8 cellular contexts compared by ENCODE assay signal in genomic region chr5:112551437-112552018, GRCh38.
DNase-seq lines count a peak whose midpoint lies in the region; ATAC-seq and TF ChIP-seq lines count a peak whose summit lies in the region.

No MANE protein-coding gene starts in this region.

- H3K9me3 ChIP-seq in CD8-positive, alpha-beta T cell (ENCODE audit: low read length), result no peaks in the 10 kb centered on the region
- H3K9me3 ChIP-seq in vagina, result no peaks in the 10 kb centered on the region

- CTCF ChIA-PET in CD8-positive, alpha-beta T cell (lab: Charles Lee), result interaction anchor here (0.6 to 16.0 kb wide), 34 partner anchors 9 to 1054 kb away, joined by 3 to 198 read pairs (median 4); no protein-coding TSS in a partner anchor

- H3K4me3 Mint-ChIP-seq in CD8-positive, alpha-beta T cell, result no peak overlapping the region
- H3K4me3 Mint-ChIP-seq in memory B cell, result no peak overlapping the region

- DNase-seq in CD8-positive, alpha-beta T cell, result peak in 3 of 7 experiments; percentile 25 to 32 (median 27)
- peak; percentile 76 for DNase-seq in NAMALWA (ENCODE audit: low spot score)
- DNase-seq in SKM-1 (lab: John Stamatoyannopoulos, UW; ENCODE audit: unreplicated experiment), result peak; percentile 62
- DNase-seq in dermis microvascular lymphatic vessel endothelial cell (ENCODE audit: low read depth in 2 of 2), result peak; percentile 48 to 74
- peak; percentile 18 to 45 for DNase-seq in memory B cell (ENCODE audit: low spot score in 2 of 2)
- no peak for DNase-seq in vagina (ENCODE audit: extremely low spot score in 2 of 2)
- no peak for DNase-seq in islet precursor cell

- no peaks in the 10 kb centered on the region for H3K4me1 Mint-ChIP-seq in CD8-positive, alpha-beta T cell (ENCODE audit: low read depth)
- peaks cover 16% of the 10 kb centered on the region for H3K4me1 Mint-ChIP-seq in memory B cell

- H3K36me3 Mint-ChIP-seq in CD8-positive, alpha-beta T cell, result no peaks in the 10 kb centered on the region
- no peaks in the 10 kb centered on the region for H3K36me3 Mint-ChIP-seq in memory B cell

- H3K27me3 Mint-ChIP-seq in CD8-positive, alpha-beta T cell (ENCODE audit: low read depth), result no peaks in the 10 kb centered on the region
- H3K27me3 Mint-ChIP-seq in memory B cell, result no peaks in the 10 kb centered on the region

- H3K36me3 ChIP-seq in CD8-positive, alpha-beta T cell (ENCODE audit: insufficient read depth, low read length), result no peaks in the 10 kb centered on the region
- no peaks in the 10 kb centered on the region for H3K36me3 ChIP-seq in vagina

- ATAC-seq in CD8-positive, alpha-beta T cell, result peak; percentile 51
- ATAC-seq in GM18508 (IDR thresholded peaks at IDR 0.05; ENCODE audit: insufficient read depth, unreplicated experiment) (peak; percentile 43), memory B cell (ENCODE audit: low read depth) (peak; percentile 77)

- TF ChIP-seq POLR2A in vagina (IDR thresholded peaks at IDR 0.05), result no peak

- H3K27ac Mint-ChIP-seq in CD8-positive, alpha-beta T cell, result no peak overlapping the region
- H3K27ac Mint-ChIP-seq in memory B cell, result no peak overlapping the region

- no peak overlapping the region for H3K4me3 ChIP-seq in CD8-positive, alpha-beta T cell (ENCODE audit: low read depth, low read length)
- no peak overlapping the region for H3K4me3 ChIP-seq in vagina

- peak; percentile 76 for TF ChIP-seq CTCF in CD8-positive, alpha-beta T cell (IDR thresholded peaks at IDR 0.05)
- TF ChIP-seq CTCF in vagina (IDR thresholded peaks at IDR 0.05), result peak; percentile 51 to 82 (median 76)

- H3K4me1 ChIP-seq in CD8-positive, alpha-beta T cell (ENCODE audit: insufficient read depth, low read length), result no peaks in the 10 kb centered on the region
- H3K4me1 ChIP-seq in vagina, result peaks cover 6% of the 10 kb centered on the region

- H3K27me3 ChIP-seq in CD8-positive, alpha-beta T cell (ENCODE audit: insufficient read depth, low read length), result no peaks in the 10 kb centered on the region
- H3K27me3 ChIP-seq in vagina, result no peaks in the 10 kb centered on the region

- H3K27ac ChIP-seq in CD8-positive, alpha-beta T cell (ENCODE audit: low read depth, low read length), result no peak overlapping the region
- no peak overlapping the region for H3K27ac ChIP-seq in vagina

- intact Hi-C loops in CD8-positive, alpha-beta T cell (cut with DNase I, micrococcal nuclease), result loop anchor here (1.0 to 5.0 kb wide), 10 partner anchors 54 to 1056 kb away; partner anchors contain the start of gene REEP5 (in 1 of the 2)
- intact Hi-C loops in vagina (cut with DNase I), result loop anchor here (5.0 kb wide), 1 partner anchor 206 kb away; no protein-coding TSS in a partner anchor

- POLR2A ChIA-PET in CD8-positive, alpha-beta T cell (lab: Charles Lee), result no interaction called here

- no peaks in the 10 kb centered on the region for H3K9me3 Mint-ChIP-seq in CD8-positive, alpha-beta T cell
- no peaks in the 10 kb centered on the region for H3K9me3 Mint-ChIP-seq in memory B cell

Comparison
In these comparisons a context has a peak if more than half of its experiments do, and no peak if none do; other contexts are left out.
1. DNase-seq: peak in NAMALWA (single experiment), SKM-1 (single experiment), dermis microvascular lymphatic vessel endothelial cell (2 of 2) and memory B cell (2 of 2); none in vagina (0 of 2) and islet precursor cell (single experiment).
2. Peak in every context shown above with its lines, with median percentiles within 50 percentile points of each other: ATAC-seq.